In genomic region chrX:55489315-55490009, GRCh38 we compare ENCODE assay signal across 8 cellular contexts. TPM values are rescaled to one million over a fixed set of nuclear protein-coding genes. Genes with fewer than 3 reads are reported as not detected.
DNase-seq lines count a peak whose midpoint lies in the region; ATAC-seq and TF ChIP-seq lines count a peak whose summit lies in the region.

TSS of gene USP51 (minus strand) at chrX:55489848. CDS start at chrX:55488939, 909 bp downstream.

- H3K79me2 ChIP-seq in parathyroid adenoma = no peaks in the 10 kb centered on the region

- intact Hi-C loops in heart left ventricle (cut with DNase I) = no loop called here

- peak within 1 kb of the TSS; percentile 76 for H3K9ac ChIP-seq in parathyroid adenoma

- H3K4me1 ChIP-seq in heart left ventricle (peaks cover 0 to 7% (median 0%) of the 10 kb centered on the region in 12 donors), parathyroid adenoma (no peaks in the 10 kb centered on the region)

- no peaks in the 10 kb centered on the region for H3K27me3 Mint-ChIP-seq in activated naive CD8-positive, alpha-beta T cell treated with anti-CD3 and anti-CD28 coated beads, Interleukin-2, amount 50 U/mL, for 24 hours

- DNase-seq in activated gamma-delta T cell treated with Interleukin-2 at 50 U/mL for 16 hours = peak; percentile 19
- DNase-seq in activated gamma-delta T cell (lab: John Stamatoyannopoulos, UW) = no peak
- DNase-seq in NCI-H748 (lab: John Stamatoyannopoulos, UW; ENCODE audit: unreplicated experiment) = peak; percentile 56
- peak; percentile 15 for DNase-seq in activated naive CD8-positive, alpha-beta T cell treated with anti-CD3 and anti-CD28 coated beads, Interleukin-2, amount 50 U/mL, for 24 hours
- peak; percentile 42 to 50 (median 48) for DNase-seq in heart left ventricle
- no peak for DNase-seq in GM19240 (ENCODE audit: insufficient read length, low spot score)

- peak within 1 kb of the TSS; percentile 85 for H3K27ac Mint-ChIP-seq in activated naive CD8-positive, alpha-beta T cell treated with anti-CD3 and anti-CD28 coated beads, Interleukin-2, amount 50 U/mL, for 24 hours

- TF ChIP-seq POLR2A in heart left ventricle (IDR thresholded peaks at IDR 0.05) = no peak

- H3K36me3 Mint-ChIP-seq in activated naive CD8-positive, alpha-beta T cell treated with anti-CD3 and anti-CD28 coated beads, Interleukin-2, amount 50 U/mL, for 24 hours (ENCODE audit: low read depth) = no peaks in the 10 kb centered on the region

- ATAC-seq in HG02642 (IDR thresholded peaks at IDR 0.05; ENCODE audit: poor library complexity, unreplicated experiment) = peak; percentile 41
- peak; percentile 61 for ATAC-seq in activated naive CD8-positive, alpha-beta T cell treated with anti-CD3 and anti-CD28 coated beads, Interleukin-2, amount 50 U/mL, for 24 hours
- peak; percentile 68 to 85 (median 79) for ATAC-seq in heart left ventricle

- peaks cover 14% of the 10 kb centered on the region for H3K4me1 Mint-ChIP-seq in activated naive CD8-positive, alpha-beta T cell treated with anti-CD3 and anti-CD28 coated beads, Interleukin-2, amount 50 U/mL, for 24 hours

- 1 to 36% (median 18%) methylated on average over 34 of the region's 34 CpGs for WGBS in heart left ventricle, 4 donors

- peak within 1 kb of the TSS; percentile 80 for H2AFZ ChIP-seq in parathyroid adenoma

- H3K27me3 ChIP-seq in heart left ventricle (peaks cover 0 to 6% (median 0%) of the 10 kb centered on the region in 9 donors), parathyroid adenoma (ENCODE audit: control insufficient read depth, insufficient read depth, low read length) (no peaks in the 10 kb centered on the region)

- no peaks in the 10 kb centered on the region for H3K9me3 Mint-ChIP-seq in activated naive CD8-positive, alpha-beta T cell treated with anti-CD3 and anti-CD28 coated beads, Interleukin-2, amount 50 U/mL, for 24 hours

- H3K27ac ChIP-seq in heart left ventricle (peak within 1 kb of the TSS; percentile 84 to 97 (median 90)), parathyroid adenoma (peak within 1 kb of the TSS; percentile 99)

- H3K4me3 ChIP-seq in heart left ventricle (peak within 1 kb of the TSS; percentile 43 to 86 (median 70)), parathyroid adenoma (ENCODE audit: low read depth, low read length) (peak within 1 kb of the TSS; percentile 88)

- H3K4me3 Mint-ChIP-seq in activated naive CD8-positive, alpha-beta T cell treated with anti-CD3 and anti-CD28 coated beads, Interleukin-2, amount 50 U/mL, for 24 hours = peak within 1 kb of the TSS; percentile 86

- H3K9me3 ChIP-seq in heart left ventricle (no peaks in the 10 kb centered on the region), parathyroid adenoma (ENCODE audit: control insufficient read depth, low read length) (no peaks in the 10 kb centered on the region)

- peak in 4 of 12 donors; percentile 5 to 34 (median 18) for TF ChIP-seq CTCF in heart left ventricle (IDR thresholded peaks at IDR 0.05)
- peak; percentile 5 for TF ChIP-seq CTCF in parathyroid adenoma (IDR thresholded peaks at IDR 0.05)

- H3K4me2 ChIP-seq in parathyroid adenoma (ENCODE audit: low read length) = peak within 1 kb of the TSS; percentile 94

- H3K36me3 ChIP-seq in heart left ventricle (no peaks in the 10 kb centered on the region), parathyroid adenoma (ENCODE audit: control insufficient read depth, insufficient read depth, low read length) (no peaks in the 10 kb centered on the region)

RNA-seq across cellular contexts. Expression of gene USP51, which starts in this region (rescaled TPM):
- 1 to 10 TPM in 7 of 9 donors, under 1 TPM in 2; 0.38 to 3.9 (median 1.9) TPM for total RNA-seq in heart left ventricle
- polyA plus RNA-seq in heart left ventricle = under 1 TPM; 0.35 to 0.76 TPM

Comparison
In these comparisons a context has a peak if more than half of its experiments do, and no peak if none do; other contexts are left out.
1. DNase-seq: peak in activated gamma-delta T cell treated with Interleukin-2 at 50 U/mL for 16 hours (single experiment), NCI-H748 (single experiment), activated naive CD8-positive, alpha-beta T cell treated with anti-CD3 and anti-CD28 coated beads, Interleukin-2, amount 50 U/mL, for 24 hours (single experiment) and heart left ventricle (5 of 5); none in activated gamma-delta T cell (single experiment) and GM19240 (single experiment).
2. Peak in every context shown above with its lines, with median percentiles within 50 percentile points of each other: ATAC-seq.